1 cellular context compared by ENCODE assay signal in the genomic region with DNA sequence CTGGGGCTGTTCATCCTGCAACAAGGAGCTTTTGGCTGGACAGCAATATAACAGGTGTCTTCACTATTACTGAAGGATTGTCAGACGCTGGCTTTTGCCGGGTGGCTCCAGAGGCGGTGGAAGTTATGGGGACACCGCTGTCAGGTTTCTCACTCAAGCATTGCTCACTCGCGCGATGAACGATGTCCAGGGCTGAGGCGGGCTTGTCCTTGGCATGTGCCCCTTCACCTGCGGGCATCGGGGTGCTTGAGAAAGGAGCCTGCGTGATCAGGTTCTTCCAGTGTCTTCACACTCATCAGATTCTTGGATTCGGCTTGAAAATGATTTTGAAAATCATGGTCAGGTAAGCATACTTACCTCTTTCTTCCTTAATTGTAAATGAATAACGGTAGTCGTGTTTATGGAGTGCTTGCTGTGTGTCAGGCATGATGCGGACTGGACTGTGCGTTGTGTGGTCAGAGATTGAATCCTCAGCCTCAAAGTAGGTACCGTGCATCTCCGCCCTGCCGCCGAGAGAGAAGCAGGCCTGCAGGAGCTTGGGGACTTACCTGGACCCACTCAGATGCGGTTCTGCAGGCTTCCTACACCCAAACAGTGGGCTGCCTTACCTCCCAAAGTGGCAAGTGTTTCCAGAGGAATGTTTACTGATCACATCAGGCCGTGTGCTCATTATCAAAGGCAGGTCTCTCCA.
TF ChIP-seq lines count a peak whose summit lies in the region.

No MANE protein-coding gene starts in this region.

TF ChIP-seq in SK-N-SH, 30 proteins besides CTCF, POLR2A, EP300 and RAD21 (continued from another document):
- TF ChIP-seq FOXJ3 (CRISPR knock-in tag; IDR thresholded peaks at IDR 0.05) (no peak), TEAD4 (IDR thresholded peaks at IDR 0.05; ENCODE audit: borderline replicate concordance, insufficient read depth) (no peak), POLR2AphosphoS5 (IDR thresholded peaks at IDR 0.05; ENCODE audit: low read depth, low read length) (no peak), GATA2 (CRISPR knock-in tag; IDR thresholded peaks at IDR 0.05) (no peak), TAF1 (IDR thresholded peaks at IDR 0.05; ENCODE audit: borderline replicate concordance, low read depth, low read length) (no peak), CHD2 (IDR thresholded peaks at IDR 0.05; ENCODE audit: low read length, partially characterized antibody) (no peak), JUND (IDR thresholded peaks at IDR 0.05) (no peak), EZH2phosphoT487 (IDR thresholded peaks at IDR 0.05; ENCODE audit: borderline replicate concordance, low read depth) (no peak), YY1 (IDR thresholded peaks at IDR 0.05; ENCODE audit: low read depth) (no peak)
- TF ChIP-seq, protein P1, sequence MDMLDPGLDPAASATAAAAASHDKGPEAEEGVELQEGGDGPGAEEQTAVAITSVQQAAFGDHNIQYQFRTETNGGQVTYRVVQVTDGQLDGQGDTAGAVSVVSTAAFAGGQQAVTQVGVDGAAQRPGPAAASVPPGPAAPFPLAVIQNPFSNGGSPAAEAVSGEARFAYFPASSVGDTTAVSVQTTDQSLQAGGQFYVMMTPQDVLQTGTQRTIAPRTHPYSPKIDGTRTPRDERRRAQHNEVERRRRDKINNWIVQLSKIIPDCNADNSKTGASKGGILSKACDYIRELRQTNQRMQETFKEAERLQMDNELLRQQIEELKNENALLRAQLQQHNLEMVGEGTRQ (IDR thresholded peaks at IDR 0.05; ENCODE audit: borderline replicate concordance, low read depth, low read length): no peak
